In genomic region chr2:109494842-109495241, GRCh38 we compare ENCODE assay signal across 12 cellular contexts.
"Had no signal": no experiment of that assay in that cellular context is flagged by ENCODE, and none has a peak within 500 bp of the region (broad histone marks: within the 10 kb centered on the region; RNA-seq: fewer than 3 reads in every experiment).

No MANE protein-coding gene starts in this region.

- H3K27ac ChIP-seq: neural progenitor cell, ovary, upper lobe of left lung had no signal

- DNase-seq: activated CD4-positive, alpha-beta memory T cell treated with anti-CD3 and anti-CD28 coated beads for 36 hours; activated CD4-positive, alpha-beta T cell treated with anti-CD3 and anti-CD28 coated beads for 1 hour; activated T-cell treated with anti-CD3 and anti-CD28 coated beads, Interleukin-2, amount 50 U/mL, for 4 hours; endodermal cell; erythroblast; immature natural killer cell; ovary; stimulated activated CD4-positive, alpha-beta T cell treated with anti-CD3 and anti-CD28 coated beads, Interleukin-2, amount 100 ng/mL, for 24 hours; stimulated activated naive B cell treated with anti-CD40 and anti-IgM and Interleukin-4, amounts not matched to agents 10 μg/mL and 1 μg/mL and 100 μg/mL, for 72 hours; T-helper 9 cell; upper lobe of left lung had no signal

- H3K9me3 ChIP-seq: ovary, upper lobe of left lung had no signal

- ATAC-seq: activated T-cell treated with anti-CD3 and anti-CD28 coated beads, Interleukin-2, amount 50 U/mL, for 4 hours; stimulated activated naive B cell treated with anti-CD40 and anti-IgM and Interleukin-4, amounts not matched to agents 10 μg/mL and 1 μg/mL and 100 μg/mL, for 72 hours had no signal

- H3K4me3 ChIP-seq: neural progenitor cell, ovary, upper lobe of left lung had no signal

- H3K36me3 ChIP-seq: neural progenitor cell, ovary had no signal

- H3K27me3 ChIP-seq: neural progenitor cell, ovary, upper lobe of left lung had no signal

- H3K4me1 ChIP-seq: neural progenitor cell had no signal
